ENCODE assay signal across 8 cellular contexts in the genomic region with DNA sequence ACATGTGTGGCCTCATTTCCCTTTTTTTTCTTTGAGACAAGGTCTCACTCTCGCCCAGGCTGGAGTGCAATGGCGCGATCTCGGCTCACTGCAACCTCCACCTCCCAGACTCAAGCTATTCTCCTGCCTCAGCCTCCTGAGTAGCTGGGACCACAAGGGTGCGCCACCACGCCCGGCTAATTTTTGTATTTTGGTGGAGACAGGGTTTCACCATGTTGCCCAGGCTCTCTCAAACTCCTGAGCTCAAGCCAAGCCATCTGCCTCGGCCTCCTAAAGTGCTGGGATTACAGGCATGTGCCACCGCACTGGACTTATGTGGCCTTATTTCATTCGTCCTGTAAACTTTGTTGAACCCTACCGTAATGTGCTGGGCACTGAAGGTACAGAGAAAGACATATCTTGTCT. TPM values are rescaled to one million over a fixed set of nuclear protein-coding genes. Genes with fewer than 3 reads are reported as not detected.
DNase-seq lines count a peak whose midpoint lies in the region; ATAC-seq and TF ChIP-seq lines count a peak whose summit lies in the region.

No MANE protein-coding gene starts in this region.

- 45 to 55% methylated on average over 11 of the region's 11 CpGs for WGBS in heart right ventricle, 2 donors

- intact Hi-C loops in activated T-helper 2 cell treated with anti-CD3 and anti-CD28 coated beads, Interferon-gamma antibody, Interleukin-2, Interleukin-4, amounts not matched to agents 10 μg/mL and 5 μg/mL and 100 μg/mL, durations not matched to agents 14 hours and 24 hours and 36 hours (cut with micrococcal nuclease): no loop called here
- intact Hi-C loops in heart right ventricle (cut with DNase I): no loop called here

- peaks cover 0 to 48% (median 29%) of the 10 kb centered on the region in 9 donors for H3K4me1 ChIP-seq in heart right ventricle

- H3K27ac Mint-ChIP-seq in activated T-helper 2 cell treated with anti-CD3 and anti-CD28 coated beads, Interferon-gamma antibody, Interleukin-2, Interleukin-4, amounts not matched to agents 10 μg/mL and 5 μg/mL and 100 μg/mL, durations not matched to agents 14 hours and 24 hours and 36 hours: no peak overlapping the region

- H3K27me3 Mint-ChIP-seq in activated T-helper 2 cell treated with anti-CD3 and anti-CD28 coated beads, Interferon-gamma antibody, Interleukin-2, Interleukin-4, amounts not matched to agents 10 μg/mL and 5 μg/mL and 100 μg/mL, durations not matched to agents 14 hours and 24 hours and 36 hours (ENCODE audit: low read depth): no peaks in the 10 kb centered on the region

- peak in 1 of 8 donors; percentile 20 for ATAC-seq in heart right ventricle
- ATAC-seq in HG02970 (IDR thresholded peaks at IDR 0.05; ENCODE audit: low FRiP score, unreplicated experiment): no peak
- ATAC-seq in HG02938 (IDR thresholded peaks at IDR 0.05; ENCODE audit: unreplicated experiment): no peak

- no peaks in the 10 kb centered on the region for H3K27me3 ChIP-seq in heart right ventricle

- H3K27ac ChIP-seq in heart right ventricle: peak overlapping the region; percentile 90 to 99 (median 94)

- H3K9me3 Mint-ChIP-seq in activated T-helper 2 cell treated with anti-CD3 and anti-CD28 coated beads, Interferon-gamma antibody, Interleukin-2, Interleukin-4, amounts not matched to agents 10 μg/mL and 5 μg/mL and 100 μg/mL, durations not matched to agents 14 hours and 24 hours and 36 hours: no peaks in the 10 kb centered on the region

- peak overlapping the region; percentile 44 to 70 (median 62) for H3K4me3 ChIP-seq in heart right ventricle

- no peak overlapping the region for H3K4me3 Mint-ChIP-seq in activated T-helper 2 cell treated with anti-CD3 and anti-CD28 coated beads, Interferon-gamma antibody, Interleukin-2, Interleukin-4, amounts not matched to agents 10 μg/mL and 5 μg/mL and 100 μg/mL, durations not matched to agents 14 hours and 24 hours and 36 hours (ENCODE audit: low read depth)

- H3K36me3 Mint-ChIP-seq in activated T-helper 2 cell treated with anti-CD3 and anti-CD28 coated beads, Interferon-gamma antibody, Interleukin-2, Interleukin-4, amounts not matched to agents 10 μg/mL and 5 μg/mL and 100 μg/mL, durations not matched to agents 14 hours and 24 hours and 36 hours (ENCODE audit: low read depth): peaks cover 22% of the 10 kb centered on the region

- DNase-seq in NCI-H1694 (lab: John Stamatoyannopoulos, UW): peak; percentile 27
- DNase-seq in NCI-H1694 treated with DMSO at 0.1 percent for 48 hours (lab: John Stamatoyannopoulos, UW): no peak
- DNase-seq in NCI-H82 (lab: John Stamatoyannopoulos, UW): peak; percentile 90
- DNase-seq in activated T-helper 2 cell treated with anti-CD3 and anti-CD28 coated beads, Interferon-gamma antibody, Interleukin-2, Interleukin-4, amounts not matched to agents 10 μg/mL and 5 μg/mL and 100 μg/mL, durations not matched to agents 14 hours and 24 hours and 36 hours (ENCODE audit: low spot score): peak; percentile 36
- peak; percentile 12 to 26 for DNase-seq in heart right ventricle
- DNase-seq in stimulated activated CD4-positive, alpha-beta T cell treated with anti-CD3 and anti-CD28 coated beads, Interleukin-12 subunit alpha, Interleukin-12 subunit beta, amount 100 ng/mL, for 24 hours (ENCODE audit: low read depth in 2 of 2): peak; percentile 5 to 43

- H3K9me3 ChIP-seq in heart right ventricle: no peaks in the 10 kb centered on the region

- peaks cover 24% of the 10 kb centered on the region for H3K4me1 Mint-ChIP-seq in activated T-helper 2 cell treated with anti-CD3 and anti-CD28 coated beads, Interferon-gamma antibody, Interleukin-2, Interleukin-4, amounts not matched to agents 10 μg/mL and 5 μg/mL and 100 μg/mL, durations not matched to agents 14 hours and 24 hours and 36 hours (ENCODE audit: low read depth)

- peaks cover 0 to 21% (median 0%) of the 10 kb centered on the region in 9 donors for H3K36me3 ChIP-seq in heart right ventricle

- TF ChIP-seq CTCF in heart right ventricle (IDR thresholded peaks at IDR 0.05): peak in 2 of 9 donors; percentile 5 to 32

RNA-seq across cellular contexts. Expression of a gene that starts 0.6 kb away (rescaled TPM):
- 19.4 and 20.1 TPM in 2 replicates for total RNA-seq in activated T-helper 2 cell treated with anti-CD3 and anti-CD28 coated beads, Interferon-gamma antibody, Interleukin-2, Interleukin-4, amounts not matched to agents 10 μg/mL and 5 μg/mL and 100 μg/mL, durations not matched to agents 14 hours and 24 hours and 36 hours
- total RNA-seq in heart right ventricle: 10 to 100 TPM in 8 of 10 donors, 1 to 10 TPM in 2; 8.1 to 15.4 (median 12.3) TPM
- polyA plus RNA-seq in heart right ventricle: 1 to 10 TPM; 3.5 to 5.8 TPM
